ENCODE assay signal across 14 cellular contexts in genomic region chr17:5619088-5619740, GRCh38. TPM values are rescaled to one million over a fixed set of nuclear protein-coding genes. Genes with fewer than 3 reads are reported as not detected.
A peak's percentile ranks its signal among the peaks of the same experiment; 100 is the strongest.
DNase-seq lines count a peak whose midpoint lies in the region; ATAC-seq and TF ChIP-seq lines count a peak whose summit lies in the region.
"Had no signal": no experiment of that assay in that cellular context is flagged by ENCODE, and none has a peak within 500 bp of the region (broad histone marks: within the 10 kb centered on the region; RNA-seq: fewer than 3 reads in every experiment).

No MANE protein-coding gene starts in this region.

- ATAC-seq in activated T-cell treated with anti-CD3 and anti-CD28 coated beads, Interleukin-2, amount 50 U/mL, for 72 hours (replicated peaks in 1 of 2) = peak in 1 of 2 donors; percentile 41
- ATAC-seq in sciatic nerve = no peak
- ATAC-seq in activated CD4-positive, CD25-positive, alpha-beta regulatory T cell treated with anti-CD3 and anti-CD28 coated beads, Interleukin-2, amount 50 U/mL, for 24 hours = no peak
- ATAC-seq: heart right ventricle, left lung had no signal

- no peak overlapping the region for H3K27ac Mint-ChIP-seq in activated T-cell treated with anti-CD3 and anti-CD28 coated beads, Interleukin-2, amount 50 U/mL, for 72 hours
- H3K27ac Mint-ChIP-seq: activated naive CD4-positive, alpha-beta T cell treated with anti-CD3 and anti-CD28 coated beads, Interleukin-2, amount 50 U/mL, for 24 hours; nephron progenitor cell had no signal

- H3K4me3 Mint-ChIP-seq in activated T-cell treated with anti-CD3 and anti-CD28 coated beads, Interleukin-2, amount 50 U/mL, for 72 hours = peak overlapping the region; percentile 29 to 32
- H3K4me3 Mint-ChIP-seq: activated naive CD4-positive, alpha-beta T cell treated with anti-CD3 and anti-CD28 coated beads, Interleukin-2, amount 50 U/mL, for 24 hours; nephron progenitor cell had no signal

- peak; percentile 1 to 12 for DNase-seq in activated T-cell treated with anti-CD3 and anti-CD28 coated beads, Interleukin-2, amount 50 U/mL, for 72 hours
- DNase-seq in activated T-cell treated with anti-CD3 and anti-CD28 coated beads, Interleukin-2, amount 50 U/mL, for 1 hour = no peak
- peak; percentile 100 for DNase-seq in NCI-H2227 treated with DMSO at 0.1 percent for 48 hours (lab: John Stamatoyannopoulos, UW)
- DNase-seq in dermis blood vessel endothelial cell = peak; percentile 3
- DNase-seq in sciatic nerve (ENCODE audit: low spot score) = no peak
- DNase-seq: central memory CD4-positive, alpha-beta T cell; COR-L47; heart right ventricle; left lung; nephron progenitor cell; sigmoid colon had no signal

- H3K9me3 Mint-ChIP-seq in activated T-cell treated with anti-CD3 and anti-CD28 coated beads, Interleukin-2, amount 50 U/mL, for 72 hours = no peaks in the 10 kb centered on the region
- H3K9me3 Mint-ChIP-seq: activated naive CD4-positive, alpha-beta T cell treated with anti-CD3 and anti-CD28 coated beads, Interleukin-2, amount 50 U/mL, for 24 hours; nephron progenitor cell had no signal

- intact Hi-C loops in sciatic nerve (cut with DNase I) = no loop called here

- peak; percentile 37 for TF ChIP-seq POLR2A in GM19193 (IDR thresholded peaks at IDR 0.05; ENCODE audit: extremely low read depth, insufficient read depth, insufficient read length)

- H3K27me3 Mint-ChIP-seq in activated T-cell treated with anti-CD3 and anti-CD28 coated beads, Interleukin-2, amount 50 U/mL, for 72 hours (ENCODE audit: low read depth) = peaks cover 15% of the 10 kb centered on the region

- no peaks in the 10 kb centered on the region for H3K36me3 Mint-ChIP-seq in activated T-cell treated with anti-CD3 and anti-CD28 coated beads, Interleukin-2, amount 50 U/mL, for 72 hours (ENCODE audit: insufficient read depth in 2 of 2)

- no peaks in the 10 kb centered on the region for H3K4me1 Mint-ChIP-seq in activated T-cell treated with anti-CD3 and anti-CD28 coated beads, Interleukin-2, amount 50 U/mL, for 72 hours (ENCODE audit: low read depth)
- H3K4me1 Mint-ChIP-seq: activated naive CD4-positive, alpha-beta T cell treated with anti-CD3 and anti-CD28 coated beads, Interleukin-2, amount 50 U/mL, for 24 hours; nephron progenitor cell had no signal

RNA-seq across cellular contexts. Expression of gene NLRP1, which starts 34.9 kb away (rescaled TPM):
- total RNA-seq in activated T-cell treated with anti-CD3 and anti-CD28 coated beads, Interleukin-2, amount 50 U/mL, for 72 hours = 10 to 100 TPM; 79.0 to 83.9 TPM
- 15.4 and 16.7 TPM in 2 replicates for total RNA-seq in dermis blood vessel endothelial cell
- total RNA-seq in sciatic nerve = 51.4 TPM

Comparison
In these comparisons a context has a peak if more than half of its experiments do, and no peak if none do; other contexts are left out.
1. DNase-seq: peak in activated T-cell treated with anti-CD3 and anti-CD28 coated beads, Interleukin-2, amount 50 U/mL, for 72 hours (2 of 2), NCI-H2227 treated with DMSO at 0.1 percent for 48 hours (single experiment) and dermis blood vessel endothelial cell (single experiment); none in activated T-cell treated with anti-CD3 and anti-CD28 coated beads, Interleukin-2, amount 50 U/mL, for 1 hour (single experiment) and sciatic nerve (single experiment).